8 cellular contexts compared by ENCODE assay signal in the genomic region with DNA sequence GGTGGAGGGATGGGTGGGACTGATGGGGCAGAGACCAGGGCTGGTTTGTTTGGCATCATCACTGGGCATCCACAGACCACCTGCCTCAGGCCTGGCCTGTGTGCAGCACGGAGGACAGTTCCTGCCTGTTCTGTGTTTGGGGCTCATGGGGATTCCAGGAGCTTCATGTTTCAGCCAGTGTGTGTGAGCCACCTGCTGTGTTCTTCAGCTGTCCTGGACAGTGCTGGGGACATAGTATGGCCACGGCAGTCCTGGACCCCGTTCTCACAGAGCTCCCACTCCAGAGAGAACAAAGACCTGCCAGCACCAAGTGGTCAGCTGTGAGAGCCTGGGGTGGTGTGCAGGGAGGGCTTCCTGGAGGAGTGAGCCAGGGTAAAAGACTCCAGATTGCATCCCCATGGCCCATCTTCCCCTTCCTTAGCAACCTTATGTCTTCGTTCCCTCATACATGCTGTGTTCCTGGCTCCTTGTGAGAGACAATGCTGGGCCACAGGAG. TPM values are rescaled to one million over a fixed set of nuclear protein-coding genes. Genes with fewer than 3 reads are reported as not detected.
DNase-seq lines count a peak whose midpoint lies in the region; ATAC-seq and TF ChIP-seq lines count a peak whose summit lies in the region.

No MANE protein-coding gene starts in this region.

- H3K27me3 ChIP-seq in OCI-LY1 (ENCODE audit: insufficient read depth, low read length) (no peaks in the 10 kb centered on the region), ectodermal cell (ENCODE audit: control insufficient read depth, insufficient read depth, low read length, poor library complexity, severe bottlenecking) (no peaks in the 10 kb centered on the region), neuronal stem cell (ENCODE audit: control insufficient read depth in 3 of 3, insufficient read depth in 3 of 3, low read depth in 1 of 3, low read length in 3 of 3) (no peaks in the 10 kb centered on the region)

- H3K4me1 Mint-ChIP-seq in CD14-positive monocyte = peaks cover 69% of the 10 kb centered on the region

- DNase-seq in CD14-positive monocyte (ENCODE audit: low spot score) (no peak), neuronal stem cell (ENCODE audit: low spot score) (no peak), NCI-H2029 treated with DMSO at 0.1 percent for 48 hours (lab: John Stamatoyannopoulos, UW) (no peak), DMS53 treated with DMSO at 0.1 percent for 48 hours (lab: John Stamatoyannopoulos, UW; ENCODE audit: unreplicated experiment) (no peak)
- DNase-seq in stimulated activated CD4-positive, alpha-beta T cell treated with anti-CD3 and anti-CD28 coated beads, Interleukin-15, amount 100 ng/mL, for 24 hours = no peak

- no peak overlapping the region for H2BK15ac ChIP-seq in neuronal stem cell (ENCODE audit: low read length)

- H3K18ac ChIP-seq in neuronal stem cell (ENCODE audit: low read length) = no peak overlapping the region

- H3K36me3 ChIP-seq in OCI-LY1 (ENCODE audit: insufficient read depth, low read length) (peaks cover 62% of the 10 kb centered on the region), ectodermal cell (ENCODE audit: control insufficient read depth, insufficient read depth, low read length) (peaks cover 28% of the 10 kb centered on the region), neuronal stem cell (replicated peaks in 1 of 2; ENCODE audit: control insufficient read depth in 2 of 2, insufficient read depth in 2 of 2, low read length in 2 of 2) (peaks cover 42 to 66% of the 10 kb centered on the region in 2 donors)

- intact Hi-C loops in CD14-positive monocyte (cut with micrococcal nuclease) = loop anchor here (1.0 to 10.0 kb wide), 7 partner anchors 41 to 336 kb away; partner anchors contain the start of gene TGFB1 (in 1 of the 2)

- TF ChIP-seq CTCF in CD14-positive monocyte (IDR thresholded peaks at IDR 0.05) (no peak), OCI-LY1 (IDR thresholded peaks at IDR 0.05; ENCODE audit: low read length) (no peak)

- ATAC-seq in GM21367 (IDR thresholded peaks at IDR 0.05; ENCODE audit: unreplicated experiment) = no peak

- no peak overlapping the region for H2BK12ac ChIP-seq in neuronal stem cell (ENCODE audit: low read length)

- H3K9me3 Mint-ChIP-seq in CD14-positive monocyte = peaks cover 0 to 3% (median 0%) of the 10 kb centered on the region in 7 donors

- 82% methylated on average over 4 of the region's 4 CpGs for WGBS in ectodermal cell, 2 experiments
- no CpG with 5 or more reads among the region's 4 CpGs for WGBS in neuronal stem cell (ENCODE audit: extremely low coverage in 2 of 2, insufficient read length in 2 of 2, insufficient replicate concordance in 1 of 2), 2 donors

- H3K4me1 ChIP-seq in OCI-LY1 (ENCODE audit: insufficient read depth, low read length, severe bottlenecking) = peaks cover 29% of the 10 kb centered on the region
- H3K4me1 ChIP-seq in ectodermal cell (ENCODE audit: control insufficient read depth, insufficient read depth, low read length) = peaks cover 15% of the 10 kb centered on the region
- peaks cover 0 to 8% of the 10 kb centered on the region in 2 donors for H3K4me1 ChIP-seq in neuronal stem cell (ENCODE audit: control insufficient read depth in 2 of 2, insufficient read depth in 1 of 2, low read depth in 1 of 2, low read length in 2 of 2)

- H4K91ac ChIP-seq in neuronal stem cell (ENCODE audit: low read depth, low read length, poor library complexity) = no peak overlapping the region

- H3K9ac ChIP-seq in OCI-LY1 (ENCODE audit: low read length) (no peak overlapping the region; the same call in 1 of the 2 replicates), neuronal stem cell (ENCODE audit: low read depth, low read length, poor library complexity) (no peak overlapping the region)

- H3K9me2 ChIP-seq in OCI-LY1 (ENCODE audit: low read depth, low read length) = no peaks in the 10 kb centered on the region

- H3K23ac ChIP-seq in neuronal stem cell (ENCODE audit: low read depth, low read length, poor library complexity) = no peak overlapping the region

- H2BK120ac ChIP-seq in neuronal stem cell (ENCODE audit: low read depth, low read length) = no peak overlapping the region

- peak overlapping the region; percentile 7 for H2BK5ac ChIP-seq in neuronal stem cell (ENCODE audit: low read length)

- peak overlapping the region; percentile 5 for H4K8ac ChIP-seq in neuronal stem cell (ENCODE audit: low read depth, low read length)

- peak overlapping the region; percentile 97 to 100 (median 99) for H3K27ac Mint-ChIP-seq in CD14-positive monocyte

- H4K20me1 ChIP-seq in OCI-LY1 (ENCODE audit: insufficient read depth, low read length) = no peaks in the 10 kb centered on the region

- no peak overlapping the region for H2AK5ac ChIP-seq in neuronal stem cell (ENCODE audit: low read depth, low read length)

- H3K4me3 ChIP-seq in OCI-LY1 (ENCODE audit: low read depth, low read length, poor library complexity, severe bottlenecking) (no peak overlapping the region), ectodermal cell (ENCODE audit: insufficient read depth, low read depth, low read length) (no peak overlapping the region), neuronal stem cell (ENCODE audit: low read length in 2 of 2) (no peak overlapping the region)

- H3K79me1 ChIP-seq in neuronal stem cell (ENCODE audit: low read depth, low read length) = peaks cover 2% of the 10 kb centered on the region

- H3K27ac ChIP-seq in OCI-LY1 (ENCODE audit: low read depth, low read length, poor library complexity, severe bottlenecking) = peak overlapping the region; percentile 82
- H3K27ac ChIP-seq in ectodermal cell (ENCODE audit: insufficient read depth, low read depth, low read length, poor library complexity, severe bottlenecking) = peak overlapping the region; percentile 90
- peak overlapping the region; percentile 47 for H3K27ac ChIP-seq in neuronal stem cell (replicated peaks; ENCODE audit: low read length)

- H3K4ac ChIP-seq in neuronal stem cell (ENCODE audit: low read length) = no peak overlapping the region

- H3K79me2 ChIP-seq in OCI-LY1 (ENCODE audit: insufficient read depth, low read length) = peaks cover 9% of the 10 kb centered on the region

- peaks cover 49 to 61% of the 10 kb centered on the region in 2 donors for H3K36me3 Mint-ChIP-seq in CD14-positive monocyte

- H3F3A ChIP-seq in OCI-LY1 (ENCODE audit: insufficient read depth, low read length) = peaks cover 9% of the 10 kb centered on the region; the same call in 1 of the 2 replicates

- no peaks in the 10 kb centered on the region for H3K9me3 ChIP-seq in OCI-LY1 (ENCODE audit: low read length)
- H3K9me3 ChIP-seq in ectodermal cell (ENCODE audit: control insufficient read depth, low read length) = no peaks in the 10 kb centered on the region
- no peaks in the 10 kb centered on the region for H3K9me3 ChIP-seq in neuronal stem cell (replicated peaks in 1 of 2; ENCODE audit: control insufficient read depth in 2 of 2, insufficient read depth in 1 of 2, low read depth in 1 of 2, low read length in 2 of 2)

- H3K14ac ChIP-seq in neuronal stem cell (ENCODE audit: low read length) = no peak overlapping the region

- H2AFZ ChIP-seq in OCI-LY1 (ENCODE audit: low read length) (no peak overlapping the region), neuronal stem cell (ENCODE audit: low read length) (no peak overlapping the region)

- H3K4me3 Mint-ChIP-seq in CD14-positive monocyte = peak overlapping the region; percentile 6 to 95

- H3K27me3 Mint-ChIP-seq in CD14-positive monocyte (ENCODE audit: low read depth in 3 of 3) = no peaks in the 10 kb centered on the region

- no peak overlapping the region for H3K4me2 ChIP-seq in OCI-LY1 (ENCODE audit: low read length)
- H3K4me2 ChIP-seq in neuronal stem cell (ENCODE audit: insufficient read depth, low read length, poor library complexity, severe bottlenecking) = no peak overlapping the region

RNA-seq across cellular contexts. Expression of gene CCDC97, which starts 2.0 kb away (rescaled TPM):
- 10 to 100 TPM in 1 of 2 donors, 1 to 10 TPM in 1; 8.8 to 13.0 TPM for polyA plus RNA-seq in CD14-positive monocyte
- 37.0 TPM for polyA plus RNA-seq in ectodermal cell (2013, experiment 1 of 4)
- polyA plus RNA-seq in ectodermal cell (2013, experiment 2 of 4) = 46.9 TPM
- polyA plus RNA-seq in ectodermal cell (2013, experiment 3 of 4) = 32.0 TPM
- polyA plus RNA-seq in ectodermal cell (2013, experiment 4 of 4) = 35.4 TPM
- polyA plus RNA-seq in neuronal stem cell (2013, experiment 1 of 2) = 21.6 TPM
- 20.9 TPM for polyA plus RNA-seq in neuronal stem cell (2013, experiment 2 of 2)

RNA-seq across cellular contexts. Expression of gene HNRNPUL1, which starts 43.8 kb away (rescaled TPM):
- polyA plus RNA-seq in CD14-positive monocyte = 10 to 100 TPM; 22.6 to 30.3 TPM
- polyA plus RNA-seq in ectodermal cell (2013, experiment 1 of 4) = 253 TPM
- 257 TPM for polyA plus RNA-seq in ectodermal cell (2013, experiment 2 of 4)
- polyA plus RNA-seq in ectodermal cell (2013, experiment 3 of 4) = 199 TPM
- 224 TPM for polyA plus RNA-seq in ectodermal cell (2013, experiment 4 of 4)
- 268 TPM for polyA plus RNA-seq in neuronal stem cell (2013, experiment 1 of 2)
- polyA plus RNA-seq in neuronal stem cell (2013, experiment 2 of 2) = 278 TPM

RNA-seq across cellular contexts. Expression of gene TGFB1, which starts 45.7 kb away (rescaled TPM):
- polyA plus RNA-seq in CD14-positive monocyte = 10 to 100 TPM; 30.6 to 42.2 TPM
- polyA plus RNA-seq in ectodermal cell (2013, experiment 1 of 4) = 3.5 TPM
- 3.5 TPM for polyA plus RNA-seq in ectodermal cell (2013, experiment 2 of 4)
- polyA plus RNA-seq in ectodermal cell (2013, experiment 3 of 4) = 4.2 TPM
- polyA plus RNA-seq in ectodermal cell (2013, experiment 4 of 4) = 4.0 TPM
- polyA plus RNA-seq in neuronal stem cell (2013, experiment 1 of 2) = 6.1 TPM
- polyA plus RNA-seq in neuronal stem cell (2013, experiment 2 of 2) = 6.1 TPM

RNA-seq across cellular contexts. Expression of gene B9D2, which starts 55.9 kb away (rescaled TPM):
- 10 to 100 TPM; 25.1 to 32.5 TPM for polyA plus RNA-seq in CD14-positive monocyte
- polyA plus RNA-seq in ectodermal cell (2013, experiment 1 of 4) = 7.6 TPM
- 6.5 TPM for polyA plus RNA-seq in ectodermal cell (2013, experiment 2 of 4)
- polyA plus RNA-seq in ectodermal cell (2013, experiment 3 of 4) = 8.8 TPM
- 8.3 TPM for polyA plus RNA-seq in ectodermal cell (2013, experiment 4 of 4)
- polyA plus RNA-seq in neuronal stem cell (2013, experiment 1 of 2) = 6.5 TPM
- 6.0 TPM for polyA plus RNA-seq in neuronal stem cell (2013, experiment 2 of 2)
